Comparison of ENCODE assay signal across 1 cellular context in genomic region chr2:227612546-227613271, GRCh38.
TF ChIP-seq lines count a peak whose summit lies in the region.

No MANE protein-coding gene starts in this region.

TF ChIP-seq in WTC11, 78 proteins besides CTCF, POLR2A, EP300 and RAD21 (continued from another document):
- no peak for TF ChIP-seq CDX4 (CRISPR knock-in tag; IDR thresholded peaks at IDR 0.05; ENCODE audit: borderline replicate concordance)
- TF ChIP-seq, protein P1, sequence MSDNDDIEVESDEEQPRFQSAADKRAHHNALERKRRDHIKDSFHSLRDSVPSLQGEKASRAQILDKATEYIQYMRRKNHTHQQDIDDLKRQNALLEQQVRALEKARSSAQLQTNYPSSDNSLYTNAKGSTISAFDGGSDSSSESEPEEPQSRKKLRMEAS (CRISPR knock-in tag; IDR thresholded peaks at IDR 0.05), result no peak
- no peak for TF ChIP-seq ELF4 (CRISPR knock-in tag; IDR thresholded peaks at IDR 0.05; ENCODE audit: low read depth)
- TF ChIP-seq, protein P2, sequence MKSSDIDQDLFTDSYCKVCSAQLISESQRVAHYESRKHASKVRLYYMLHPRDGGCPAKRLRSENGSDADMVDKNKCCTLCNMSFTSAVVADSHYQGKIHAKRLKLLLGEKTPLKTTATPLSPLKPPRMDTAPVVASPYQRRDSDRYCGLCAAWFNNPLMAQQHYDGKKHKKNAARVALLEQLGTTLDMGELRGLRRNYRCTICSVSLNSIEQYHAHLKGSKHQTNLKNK (CRISPR knock-in tag; IDR thresholded peaks at IDR 0.05), result no peak
- TF ChIP-seq CREM (CRISPR knock-in tag; IDR thresholded peaks at IDR 0.05), result no peak
- TF ChIP-seq MYBL2 (CRISPR knock-in tag; IDR thresholded peaks at IDR 0.05), result no peak
- no peak for TF ChIP-seq FOXK1 (CRISPR knock-in tag; IDR thresholded peaks at IDR 0.05)
